In genomic region chr1:172443666-172444453, GRCh38 we compare ENCODE assay signal across 7 cellular contexts. TPM values are rescaled to one million over a fixed set of nuclear protein-coding genes. Genes with fewer than 3 reads are reported as not detected.
DNase-seq lines count a peak whose midpoint lies in the region; ATAC-seq lines count a peak whose summit lies in the region.

Gene PIGC, minus strand, starts transcription at chr1:172444069. Its CDS starts 1,447 bp downstream, at chr1:172442622.

- ATAC-seq in GM18508 (IDR thresholded peaks at IDR 0.05; ENCODE audit: insufficient read depth, unreplicated experiment) (peak; percentile 85), HG03025 (IDR thresholded peaks at IDR 0.05; ENCODE audit: low FRiP score, unreplicated experiment) (peak; percentile 100), sciatic nerve (peak; percentile 99)

- intact Hi-C loops in sciatic nerve (cut with DNase I): no loop called here

- DNase-seq in NCI-H2081 (lab: John Stamatoyannopoulos, UW): peak; percentile 90 to 91
- DNase-seq in T1000 (lab: John Stamatoyannopoulos, UW): peak; percentile 65
- peak; percentile 94 for DNase-seq in astrocyte of the hippocampus (ENCODE audit: low read depth, low spot score)
- DNase-seq in iPS DF 19.7 (ENCODE audit: low read depth, low spot score): peak; percentile 70
- DNase-seq in sciatic nerve (ENCODE audit: low spot score): peak; percentile 96

RNA-seq across cellular contexts. Expression of gene PIGC, which starts in this region (rescaled TPM):
- total RNA-seq in sciatic nerve: 19.1 TPM

Comparison
In these comparisons a context has a peak if more than half of its experiments do, and no peak if none do; other contexts are left out.
1. Peak in every context shown above with its lines: DNase-seq and ATAC-seq.